In the genomic region with DNA sequence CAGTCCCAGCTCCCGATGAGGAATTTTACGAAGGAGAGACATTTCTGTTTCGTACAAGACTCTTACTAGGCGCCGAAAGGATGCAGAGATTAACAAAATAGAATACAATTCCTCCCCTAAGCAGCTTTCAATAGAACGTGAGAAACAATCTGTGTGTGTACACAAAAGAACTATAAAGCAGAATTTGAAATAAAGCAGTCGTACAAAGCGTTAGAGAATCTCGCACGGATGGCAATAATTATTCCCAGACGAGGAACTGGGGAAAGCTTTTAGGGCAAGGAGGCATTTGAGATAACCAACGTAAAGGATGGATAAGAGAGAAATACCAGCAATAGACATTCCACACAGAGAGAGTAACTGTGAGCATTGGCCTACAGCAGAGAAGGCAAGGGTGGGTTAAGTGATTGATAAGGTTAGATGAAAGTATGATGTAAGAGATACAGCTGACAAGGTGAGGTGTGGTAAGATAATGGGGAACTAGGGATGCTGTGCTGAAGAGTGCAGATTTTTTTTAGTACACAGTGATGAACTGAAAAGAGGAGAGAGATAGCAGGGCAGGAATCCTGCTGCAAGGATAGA, we compare ENCODE assay signal across 8 cellular contexts. TPM values are rescaled to one million over a fixed set of nuclear protein-coding genes. Genes with fewer than 3 reads are reported as not detected.
A peak's percentile ranks its signal among the peaks of the same experiment; 100 is the strongest.
DNase-seq lines count a peak whose midpoint lies in the region; ATAC-seq and TF ChIP-seq lines count a peak whose summit lies in the region.

No MANE protein-coding gene starts in this region.

- no peaks in the 10 kb centered on the region for H3K9me3 ChIP-seq in ES-I3 (ENCODE audit: control insufficient read depth, insufficient read depth, low read length)

- H3K36me3 ChIP-seq in ES-I3 (ENCODE audit: insufficient read depth, low read length): no peaks in the 10 kb centered on the region

- DNase-seq in NCI-H82 treated with DMSO at 0.1 percent for 48 hours (lab: John Stamatoyannopoulos, UW; ENCODE audit: unreplicated experiment) (peak; percentile 3), epithelial cell of proximal tubule (ENCODE audit: low read depth) (no peak), retinal pigment epithelial cell (ENCODE audit: low read depth) (no peak), SKM-1 treated with dmso at 0.1 percent for 144 hours (lab: John Stamatoyannopoulos, UW; ENCODE audit: unreplicated experiment) (no peak)
- no peak for DNase-seq in NK-92 treated with Interleukin-12 subunit alpha and Interleukin-12 subunit beta, amount 100 ng/mL, for 24 hours (lab: John Stamatoyannopoulos, UW)

- TF ChIP-seq CTCF in epithelial cell of proximal tubule (conservative IDR thresholded peaks at IDR 0.05; ENCODE audit: low read depth, low read length) (no peak), retinal pigment epithelial cell (conservative IDR thresholded peaks at IDR 0.05; ENCODE audit: low read depth, low read length) (no peak)

- no peaks in the 10 kb centered on the region for H3K4me1 ChIP-seq in ES-I3 (ENCODE audit: insufficient read depth, low read length)

- peak overlapping the region; percentile 67 for H3K9ac ChIP-seq in ES-I3 (ENCODE audit: low read depth, low read length)

- no peak for ATAC-seq in HG03342 (IDR thresholded peaks at IDR 0.05; ENCODE audit: unreplicated experiment)
- ATAC-seq in GM19397 (IDR thresholded peaks at IDR 0.05; ENCODE audit: unreplicated experiment): no peak

- H3K4me3 ChIP-seq in epithelial cell of proximal tubule (ENCODE audit: low read depth, low read length) (peak overlapping the region; percentile 54), retinal pigment epithelial cell (ENCODE audit: low read length) (peak overlapping the region; percentile 59)

RNA-seq across cellular contexts. Expression of a gene that starts 1.0 kb away (rescaled TPM):
- total RNA-seq in epithelial cell of proximal tubule: 3.6 and 3.7 TPM in 2 replicates

RNA-seq across cellular contexts. Expression of a gene that starts 52.5 kb away (rescaled TPM):
- total RNA-seq in epithelial cell of proximal tubule: 21.6 and 27.9 TPM in 2 replicates
